Comparison of ENCODE assay signal across 1 cellular context in the genomic region with DNA sequence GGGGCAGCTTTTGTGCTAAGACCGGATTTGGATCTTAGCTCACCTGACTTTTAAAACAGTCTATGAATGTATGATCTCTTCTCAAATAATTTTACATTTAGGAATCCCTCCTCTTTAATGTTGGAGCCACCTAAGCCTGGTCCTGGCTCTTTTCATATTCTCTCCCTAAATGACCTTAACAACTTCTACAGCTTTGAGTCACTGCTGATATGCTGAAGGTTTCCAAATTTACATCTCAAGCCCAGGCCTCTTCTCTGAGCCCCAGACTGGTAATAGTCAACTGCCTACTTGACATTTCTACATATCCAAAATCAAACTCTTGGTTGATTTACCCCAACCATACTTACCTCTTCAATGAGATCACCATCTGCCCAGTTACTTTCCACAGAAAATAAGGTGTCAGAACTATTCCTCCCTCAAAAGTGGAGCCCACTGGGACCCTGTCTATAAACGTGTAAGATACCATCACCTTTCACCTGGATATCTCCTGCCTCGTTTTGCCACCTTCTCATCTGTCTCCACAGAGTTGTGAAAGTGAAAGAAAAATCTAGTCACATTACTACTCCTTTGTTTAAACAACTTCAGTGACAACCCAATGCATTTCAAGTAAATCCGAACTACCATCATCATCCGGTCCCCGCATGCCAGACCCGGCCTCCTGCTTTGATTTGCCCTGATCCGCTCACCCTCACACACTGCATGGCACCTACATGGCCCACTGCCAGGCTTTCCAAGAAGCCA.
TF ChIP-seq lines count a peak whose summit lies in the region.

No MANE protein-coding gene starts in this region.

TF ChIP-seq in HepG2, 621 proteins besides CTCF, POLR2A, EP300 and RAD21:
- TF ChIP-seq ZBTB7A (CRISPR knock-in tag; IDR thresholded peaks at IDR 0.05) (no peak), RBM22 (optimal IDR thresholded peaks at IDR 0.05; ENCODE audit: low read length) (peak; percentile 80)
- TF ChIP-seq, protein P1, sequence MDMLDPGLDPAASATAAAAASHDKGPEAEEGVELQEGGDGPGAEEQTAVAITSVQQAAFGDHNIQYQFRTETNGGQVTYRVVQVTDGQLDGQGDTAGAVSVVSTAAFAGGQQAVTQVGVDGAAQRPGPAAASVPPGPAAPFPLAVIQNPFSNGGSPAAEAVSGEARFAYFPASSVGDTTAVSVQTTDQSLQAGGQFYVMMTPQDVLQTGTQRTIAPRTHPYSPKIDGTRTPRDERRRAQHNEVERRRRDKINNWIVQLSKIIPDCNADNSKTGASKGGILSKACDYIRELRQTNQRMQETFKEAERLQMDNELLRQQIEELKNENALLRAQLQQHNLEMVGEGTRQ (IDR thresholded peaks at IDR 0.05; ENCODE audit: low read depth, low read length), result no peak
- TF ChIP-seq, protein P1 (CRISPR knock-in tag; IDR thresholded peaks at IDR 0.05; ENCODE audit: borderline replicate concordance), result no peak
TF ChIP-seq in HepG2: peak in this region for 1.
